In the genomic region with DNA sequence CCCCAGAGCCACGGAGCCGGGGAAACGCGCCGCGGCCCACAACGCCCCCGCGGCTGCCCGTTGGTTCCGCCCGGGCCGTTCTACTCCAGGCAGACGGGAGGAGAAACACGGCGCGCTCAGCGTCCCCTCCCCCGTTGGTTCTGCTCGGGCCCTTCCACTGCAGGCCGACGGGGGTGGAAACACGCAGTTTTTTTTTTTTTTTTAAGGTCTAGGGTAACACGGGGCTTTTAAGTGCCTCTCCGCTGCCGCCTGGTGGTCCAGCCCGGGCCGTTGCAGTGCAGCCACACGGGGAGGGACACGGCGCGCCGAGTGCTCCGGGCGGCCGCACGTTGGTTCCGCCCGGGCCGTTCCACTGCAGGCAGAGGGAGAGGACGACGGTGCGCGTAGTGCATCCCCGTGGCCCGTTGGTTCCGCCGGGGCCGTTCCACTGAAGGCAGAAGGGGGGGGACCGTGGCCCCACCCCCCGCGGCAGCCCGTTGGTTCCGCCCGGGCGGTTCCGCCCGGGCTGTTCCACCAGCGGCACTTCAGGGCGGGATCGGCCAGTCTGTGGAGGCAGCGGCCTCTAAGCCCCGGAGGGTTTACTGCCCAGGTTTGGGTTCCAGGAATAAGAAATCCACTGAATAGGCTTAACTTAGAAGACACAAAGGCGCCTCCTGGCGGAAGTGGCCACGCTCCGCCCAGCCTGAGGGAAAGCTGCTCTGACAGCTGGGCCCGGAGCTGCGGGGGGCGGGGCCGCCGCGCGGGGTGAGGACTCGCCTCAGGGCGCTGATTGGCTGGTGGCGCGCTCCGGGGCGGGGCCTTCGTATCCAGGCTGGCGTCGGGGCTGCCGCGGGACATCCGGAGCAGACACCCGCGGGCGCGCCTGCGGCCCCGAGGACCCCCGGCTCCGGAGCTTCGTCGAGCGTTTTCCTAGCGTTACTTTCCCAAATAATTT, we compare ENCODE assay signal across 8 cellular contexts. TPM values are rescaled to one million over a fixed set of nuclear protein-coding genes. Genes with fewer than 3 reads are reported as not detected.
DNase-seq lines count a peak whose midpoint lies in the region; ATAC-seq and TF ChIP-seq lines count a peak whose summit lies in the region.
"Not testable (repeated sequence)": the region's sequence is repeated elsewhere in the genome, so short reads cannot be mapped to it uniquely, and the experiment has no call there.

Gene SLC35E2B, minus strand, starts transcription at position 82 of the 934 bp plus-strand sequence. CDS start 16,096 bp downstream, outside the sequence.

- peaks cover 12% of the 10 kb centered on the region for H3K36me3 Mint-ChIP-seq in CD8-positive, alpha-beta T cell
- H3K36me3 Mint-ChIP-seq in memory B cell: not testable (repeated sequence)

- not testable (repeated sequence) for H3K27me3 ChIP-seq in CD8-positive, alpha-beta T cell (ENCODE audit: insufficient read depth, low read length)

- H3K27ac Mint-ChIP-seq in CD8-positive, alpha-beta T cell: peak within 1 kb of the TSS; percentile 92
- peak within 1 kb of the TSS; percentile 63 for H3K27ac Mint-ChIP-seq in memory B cell

- POLR2A ChIA-PET in CD8-positive, alpha-beta T cell (lab: Charles Lee): not testable (repeated sequence)

- not testable (repeated sequence) for H3K36me3 ChIP-seq in CD8-positive, alpha-beta T cell (ENCODE audit: insufficient read depth, low read length)

- not testable (repeated sequence) for H3K9me3 ChIP-seq in CD8-positive, alpha-beta T cell (ENCODE audit: low read length)

- intact Hi-C loops in CD8-positive, alpha-beta T cell (cut with DNase I, micrococcal nuclease): loop anchor here in 1 of 2 experiments (5.0 kb wide), 1 partner anchor 54 kb away; no protein-coding TSS in a partner anchor

- H3K4me1 ChIP-seq in CD8-positive, alpha-beta T cell (ENCODE audit: insufficient read depth, low read length): not testable (repeated sequence)

- peak; percentile 70 to 99 (median 93) for DNase-seq in CD8-positive, alpha-beta T cell
- DNase-seq in GM20000 (ENCODE audit: low spot score) (peak; percentile 85), HS-27A (ENCODE audit: low read depth) (peak; percentile 48), NK-92 (lab: John Stamatoyannopoulos, UW; ENCODE audit: unreplicated experiment) (peak; percentile 57), memory B cell (ENCODE audit: low spot score in 2 of 2) (peak; percentile 96 to 99)
- DNase-seq in activated CD8-positive, alpha-beta memory T cell treated with anti-CD3 and anti-CD28 coated beads for 1 hour (ENCODE audit: extremely low read depth in 1 of 2, low read depth in 1 of 2): peak; percentile 91 to 95
- DNase-seq in effector CD4-positive, alpha-beta T cell: peak; percentile 97
- peak; percentile 56 to 88 (median 86) for DNase-seq in stimulated activated CD4-positive, alpha-beta T cell treated with anti-CD3 and anti-CD28 coated beads, TNF-alpha, amount 100 ng/mL, for 48 hours (ENCODE audit: low read depth in 3 of 3)

- H3K4me3 Mint-ChIP-seq in CD8-positive, alpha-beta T cell: peak within 1 kb of the TSS; percentile 81
- peak within 1 kb of the TSS; percentile 76 for H3K4me3 Mint-ChIP-seq in memory B cell

- H3K4me1 Mint-ChIP-seq in CD8-positive, alpha-beta T cell (ENCODE audit: low read depth); memory B cell: not testable (repeated sequence)

- peak within 1 kb of the TSS; percentile 94 for H3K27ac ChIP-seq in CD8-positive, alpha-beta T cell (ENCODE audit: low read depth, low read length)

- not testable (repeated sequence) for H3K9me3 Mint-ChIP-seq in CD8-positive, alpha-beta T cell; memory B cell

- TF ChIP-seq CTCF in CD8-positive, alpha-beta T cell (IDR thresholded peaks at IDR 0.05); GM20000 (IDR thresholded peaks at IDR 0.05; ENCODE audit: extremely low read depth, missing control alignments): not testable (repeated sequence)

- peak within 1 kb of the TSS; percentile 42 for H3K4me3 ChIP-seq in CD8-positive, alpha-beta T cell (ENCODE audit: low read depth, low read length)

- CTCF ChIA-PET in CD8-positive, alpha-beta T cell (lab: Charles Lee): not testable (repeated sequence)

- not testable (repeated sequence) for H3K27me3 Mint-ChIP-seq in CD8-positive, alpha-beta T cell (ENCODE audit: low read depth); memory B cell

- peak; percentile 70 for ATAC-seq in CD8-positive, alpha-beta T cell
- peak; percentile 76 for ATAC-seq in memory B cell (ENCODE audit: low read depth)

RNA-seq across cellular contexts. Expression of gene SLC35E2B, which starts in this region (rescaled TPM):
- 10 to 100 TPM; 30.0 to 32.4 TPM for total RNA-seq in CD8-positive, alpha-beta T cell

Comparison
In these comparisons a context has a peak if more than half of its experiments do, and no peak if none do; other contexts are left out.
1. Peak in every context shown above with its lines: DNase-seq, ATAC-seq, H3K4me3 ChIP-seq and H3K27ac ChIP-seq.